In the genomic region with DNA sequence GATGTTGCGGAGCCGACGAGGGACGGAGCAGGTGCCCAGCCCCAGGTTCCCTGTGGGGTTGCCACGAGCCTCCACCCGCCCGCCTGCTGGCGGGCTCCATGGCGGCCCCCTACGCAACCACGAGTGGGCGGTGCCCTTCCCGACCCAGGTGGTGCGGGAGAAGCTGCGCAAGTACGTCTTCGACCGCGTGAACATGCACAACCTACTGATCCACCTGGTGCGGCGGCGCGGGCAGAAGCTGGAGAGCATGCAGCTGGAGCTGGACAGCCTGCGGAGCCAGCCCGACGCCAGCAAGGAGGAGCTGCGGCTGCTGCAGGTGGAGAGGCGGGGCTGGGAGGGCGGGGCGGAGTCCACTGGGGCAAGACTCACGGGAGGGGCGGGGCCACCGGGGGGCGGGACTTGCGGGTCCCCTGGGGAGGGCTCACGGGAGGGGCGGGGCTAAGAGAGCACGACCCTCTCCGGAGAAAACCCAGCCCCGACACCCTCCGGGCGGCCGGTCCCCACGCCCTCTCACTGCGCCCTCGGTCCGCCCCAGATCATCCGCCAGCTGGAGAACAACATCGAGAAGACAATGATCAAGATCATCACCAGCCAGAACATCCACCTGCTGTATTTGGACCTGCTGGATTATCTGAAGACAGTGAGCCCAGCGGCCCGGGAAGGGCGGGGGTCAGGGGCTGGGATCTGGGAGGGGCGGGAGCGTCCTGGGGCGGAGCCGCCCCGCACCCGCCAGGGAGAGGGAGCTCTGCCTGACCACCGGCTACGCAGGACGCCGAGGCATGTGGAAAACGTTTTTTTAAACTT, we compare ENCODE assay signal across 9 cellular contexts. TPM values are rescaled to one million over a fixed set of nuclear protein-coding genes. Genes with fewer than 3 reads are reported as not detected.
DNase-seq lines count a peak whose midpoint lies in the region; ATAC-seq and TF ChIP-seq lines count a peak whose summit lies in the region.
"Had no signal": no experiment of that assay in that cellular context is flagged by ENCODE, and none has a peak within 500 bp of the region (broad histone marks: within the 10 kb centered on the region; RNA-seq: fewer than 3 reads in every experiment).

No MANE protein-coding gene starts in this region.

- 0 to 2% (median 0%) methylated on average over 16 to 63 of the region's 63 CpGs for WGBS in stomach, 5 donors

- peak overlapping the region; percentile 15 for H2AFZ ChIP-seq in neuron (ENCODE audit: low read depth, low read length)

- H3K4me3 Mint-ChIP-seq in activated T-helper 2 cell treated with anti-CD3 and anti-CD28 coated beads, Interferon-gamma antibody, Interleukin-2, Interleukin-4, amounts not matched to agents 10 μg/mL and 5 μg/mL and 100 μg/mL, durations not matched to agents 14 hours and 24 hours and 36 hours (ENCODE audit: low read depth) = peak overlapping the region; percentile 79

- no peak for TF ChIP-seq CTCF in GM13977 (IDR thresholded peaks at IDR 0.05; ENCODE audit: extremely low read depth, insufficient read depth, missing control alignments)
- TF ChIP-seq CTCF in fibroblast of villous mesenchyme (IDR thresholded peaks at IDR 0.05; ENCODE audit: insufficient read depth, low read depth, low read length) = no peak
- TF ChIP-seq CTCF in stomach (IDR thresholded peaks at IDR 0.05) = no peak

- TF ChIP-seq EP300 in stomach (IDR thresholded peaks at IDR 0.05) = no peak

- in situ Hi-C loops in GM13977 (cut with MboI; ENCODE audit: low pct_unique_long_range_greater_than_20kb, low sequenced_read_pairs, unreplicated experiment) = no loop called here

- H3K27ac ChIP-seq in stomach = peak overlapping the region; percentile 72 to 88 (median 79)

- no peaks in the 10 kb centered on the region for H3K36me3 Mint-ChIP-seq in activated T-helper 2 cell treated with anti-CD3 and anti-CD28 coated beads, Interferon-gamma antibody, Interleukin-2, Interleukin-4, amounts not matched to agents 10 μg/mL and 5 μg/mL and 100 μg/mL, durations not matched to agents 14 hours and 24 hours and 36 hours (ENCODE audit: low read depth)

- ATAC-seq in HG02938 (IDR thresholded peaks at IDR 0.05; ENCODE audit: unreplicated experiment) = no peak

- H3K27me3 ChIP-seq in MG63 (peaks cover 34% of the 10 kb centered on the region), neuron (ENCODE audit: insufficient read depth, low read length) (no peaks in the 10 kb centered on the region), stomach (peaks cover 6 to 70% (median 32%) of the 10 kb centered on the region in 3 donors)

- no peak overlapping the region for H3K4me3 ChIP-seq in MG63
- H3K4me3 ChIP-seq in fibroblast of villous mesenchyme (ENCODE audit: low read depth, low read length) = peak overlapping the region; percentile 64
- H3K4me3 ChIP-seq in neuron (ENCODE audit: low read length) = peak overlapping the region; percentile 46
- peak overlapping the region; percentile 41 to 61 (median 43) for H3K4me3 ChIP-seq in stomach

- H3K36me3 ChIP-seq in MG63 = no peaks in the 10 kb centered on the region; the same call in 1 of the 2 replicates
- H3K36me3 ChIP-seq in neuron (ENCODE audit: insufficient read depth, low read length) = peaks cover 4% of the 10 kb centered on the region
- peaks cover 0 to 7% (median 2%) of the 10 kb centered on the region in 4 donors for H3K36me3 ChIP-seq in stomach

- peaks cover 27% of the 10 kb centered on the region for H3K27me3 Mint-ChIP-seq in activated T-helper 2 cell treated with anti-CD3 and anti-CD28 coated beads, Interferon-gamma antibody, Interleukin-2, Interleukin-4, amounts not matched to agents 10 μg/mL and 5 μg/mL and 100 μg/mL, durations not matched to agents 14 hours and 24 hours and 36 hours (ENCODE audit: low read depth)

- no peak overlapping the region for H3K27ac Mint-ChIP-seq in activated T-helper 2 cell treated with anti-CD3 and anti-CD28 coated beads, Interferon-gamma antibody, Interleukin-2, Interleukin-4, amounts not matched to agents 10 μg/mL and 5 μg/mL and 100 μg/mL, durations not matched to agents 14 hours and 24 hours and 36 hours

- no peaks in the 10 kb centered on the region for H3K9me3 ChIP-seq in MG63
- H3K9me3 ChIP-seq in neuron (ENCODE audit: low read length) = no peaks in the 10 kb centered on the region
- no peaks in the 10 kb centered on the region for H3K9me3 ChIP-seq in stomach

- no peak for TF ChIP-seq POLR2A in stomach (IDR thresholded peaks at IDR 0.05)

- DNase-seq in GM13977 (ENCODE audit: low spot score) = peak; percentile 45
- peak; percentile 65 for DNase-seq in MG63
- peak; percentile 79 for DNase-seq in SHP77 treated with DMSO at 0.1 percent for 48 hours (lab: John Stamatoyannopoulos, UW)
- DNase-seq in activated T-helper 2 cell treated with anti-CD3 and anti-CD28 coated beads, Interferon-gamma antibody, Interleukin-2, Interleukin-4, amounts not matched to agents 10 μg/mL and 5 μg/mL and 100 μg/mL, durations not matched to agents 14 hours and 24 hours and 36 hours (ENCODE audit: low spot score) = peak; percentile 66
- peak; percentile 88 for DNase-seq in fibroblast of villous mesenchyme (ENCODE audit: low read depth)
- DNase-seq in stomach = peak; percentile 96

- intact Hi-C loops in activated T-helper 2 cell treated with anti-CD3 and anti-CD28 coated beads, Interferon-gamma antibody, Interleukin-2, Interleukin-4, amounts not matched to agents 10 μg/mL and 5 μg/mL and 100 μg/mL, durations not matched to agents 14 hours and 24 hours and 36 hours (cut with micrococcal nuclease) = loop anchor here (1.0 kb wide), 1 partner anchor 9 kb away; a partner anchor contains a TSS
- intact Hi-C loops in stomach (cut with DNase I; ENCODE audit: low total_unique reads) = no loop called here

- peaks cover 33% of the 10 kb centered on the region for H3K4me1 ChIP-seq in neuron (ENCODE audit: insufficient read depth, low read length)
- H3K4me1 ChIP-seq in stomach = peaks cover 30 to 65% (median 52%) of the 10 kb centered on the region in 4 donors

- peaks cover 7% of the 10 kb centered on the region for H3K4me1 Mint-ChIP-seq in activated T-helper 2 cell treated with anti-CD3 and anti-CD28 coated beads, Interferon-gamma antibody, Interleukin-2, Interleukin-4, amounts not matched to agents 10 μg/mL and 5 μg/mL and 100 μg/mL, durations not matched to agents 14 hours and 24 hours and 36 hours (ENCODE audit: low read depth)

- H3K9me3 Mint-ChIP-seq in activated T-helper 2 cell treated with anti-CD3 and anti-CD28 coated beads, Interferon-gamma antibody, Interleukin-2, Interleukin-4, amounts not matched to agents 10 μg/mL and 5 μg/mL and 100 μg/mL, durations not matched to agents 14 hours and 24 hours and 36 hours = no peaks in the 10 kb centered on the region

RNA-seq across cellular contexts. Expression of a gene that starts 3.9 kb away (rescaled TPM):
- total RNA-seq in MG63 (2014; rRNA removed; shearing (Covaris generic); ENCODE audit: low replicate concordance) = not detected in 2 replicates
- total RNA-seq in activated T-helper 2 cell treated with anti-CD3 and anti-CD28 coated beads, Interferon-gamma antibody, Interleukin-2, Interleukin-4, amounts not matched to agents 10 μg/mL and 5 μg/mL and 100 μg/mL, durations not matched to agents 14 hours and 24 hours and 36 hours = 0.11 TPM in 1 of 2 replicates, not detected in the other
- total RNA-seq in fibroblast of villous mesenchyme (0.32 and 0.43 TPM in 2 replicates), stomach (10 to 100 TPM in 1 of 5 donors, 1 to 10 TPM in 4; 1.2 to 53.0 (median 6.2) TPM)
- 1 to 10 TPM; 1.9 to 5.8 (median 3.5) TPM for polyA plus RNA-seq in stomach

RNA-seq across cellular contexts. Expression of a gene that starts 7.7 kb away (rescaled TPM):
- total RNA-seq in MG63 (2014; rRNA removed; shearing (Covaris generic); ENCODE audit: low replicate concordance) = 67.4 and 101 TPM in 2 replicates
- 108 and 111 TPM in 2 replicates for total RNA-seq in activated T-helper 2 cell treated with anti-CD3 and anti-CD28 coated beads, Interferon-gamma antibody, Interleukin-2, Interleukin-4, amounts not matched to agents 10 μg/mL and 5 μg/mL and 100 μg/mL, durations not matched to agents 14 hours and 24 hours and 36 hours
- total RNA-seq in fibroblast of villous mesenchyme (69.6 and 72.1 TPM in 2 replicates), stomach (100 to 1,000 TPM in 1 of 5 donors, 10 to 100 TPM in 4; 47.4 to 615 (median 65.1) TPM)
- 10 to 100 TPM; 54.2 to 82.1 (median 56.0) TPM for polyA plus RNA-seq in stomach

RNA-seq across cellular contexts. Expression of a gene that starts 8.9 kb away (rescaled TPM):
- total RNA-seq in MG63 (2014; rRNA removed; shearing (Covaris generic); ENCODE audit: low replicate concordance) = 53.9 and 57.5 TPM in 2 replicates
- total RNA-seq in activated T-helper 2 cell treated with anti-CD3 and anti-CD28 coated beads, Interferon-gamma antibody, Interleukin-2, Interleukin-4, amounts not matched to agents 10 μg/mL and 5 μg/mL and 100 μg/mL, durations not matched to agents 14 hours and 24 hours and 36 hours = 34.4 and 34.7 TPM in 2 replicates
- total RNA-seq in fibroblast of villous mesenchyme = 33.5 and 39.7 TPM in 2 replicates
- 100 to 1,000 TPM in 1 of 5 donors, 10 to 100 TPM in 4; 11.1 to 152 (median 64.5) TPM for total RNA-seq in stomach
- polyA plus RNA-seq in stomach = 100 to 1,000 TPM; 139 to 219 (median 195) TPM

RNA-seq across cellular contexts. Expression of a gene that starts 35.7 kb away (rescaled TPM):
- total RNA-seq in MG63 (2014; rRNA removed; shearing (Covaris generic); ENCODE audit: low replicate concordance) = not detected in 2 replicates
- total RNA-seq in activated T-helper 2 cell treated with anti-CD3 and anti-CD28 coated beads, Interferon-gamma antibody, Interleukin-2, Interleukin-4, amounts not matched to agents 10 μg/mL and 5 μg/mL and 100 μg/mL, durations not matched to agents 14 hours and 24 hours and 36 hours = not detected in 2 replicates
- total RNA-seq in fibroblast of villous mesenchyme (not detected in 2 replicates), stomach (not detected)
- polyA plus RNA-seq in stomach = not detected
- total RNA-seq: pulmonary artery endothelial cell had no signal

RNA-seq across cellular contexts. Expression of a gene that starts 42.0 kb away (rescaled TPM):
- total RNA-seq in MG63 (2014; rRNA removed; shearing (Covaris generic); ENCODE audit: low replicate concordance) = not detected in 2 replicates
- not detected in 2 replicates for total RNA-seq in activated T-helper 2 cell treated with anti-CD3 and anti-CD28 coated beads, Interferon-gamma antibody, Interleukin-2, Interleukin-4, amounts not matched to agents 10 μg/mL and 5 μg/mL and 100 μg/mL, durations not matched to agents 14 hours and 24 hours and 36 hours
- total RNA-seq in fibroblast of villous mesenchyme = not detected in 2 replicates
- not detected for total RNA-seq in stomach
- not detected for polyA plus RNA-seq in stomach
- total RNA-seq: pulmonary artery endothelial cell had no signal

Comparison
In these comparisons a context has a peak if more than half of its experiments do, and no peak if none do; other contexts are left out.
1. DNase-seq: peak in every context shown above with its lines; median percentile 96 in stomach; 88 in fibroblast of villous mesenchyme; 79 in SHP77 treated with DMSO at 0.1 percent for 48 hours; 66 in activated T-helper 2 cell treated with anti-CD3 and anti-CD28 coated beads, Interferon-gamma antibody, Interleukin-2, Interleukin-4, amounts not matched to agents 10 μg/mL and 5 μg/mL and 100 μg/mL, durations not matched to agents 14 hours and 24 hours and 36 hours; 65 in MG63; 45 in GM13977.